10 cellular contexts compared by ENCODE assay signal in genomic region chr7:867406-868188, GRCh38. TPM values are rescaled to one million over a fixed set of nuclear protein-coding genes. Genes with fewer than 3 reads are reported as not detected.
DNase-seq lines count a peak whose midpoint lies in the region; TF ChIP-seq lines count a peak whose summit lies in the region.
"Had no signal": no experiment of that assay in that cellular context is flagged by ENCODE, and none has a peak within 500 bp of the region (broad histone marks: within the 10 kb centered on the region; RNA-seq: fewer than 3 reads in every experiment).

No MANE protein-coding gene starts in this region.

- POLR2A ChIA-PET in GM10248 (lab: Yijun Ruan, JAX), result no interaction called here

- H3K4me3 ChIP-seq in urinary bladder (ENCODE audit: low read depth, low read length), result no peak overlapping the region

- peaks cover 5% of the 10 kb centered on the region for H3K36me3 ChIP-seq in urinary bladder (ENCODE audit: insufficient read depth)

- peak overlapping the region; percentile 58 for H3K27ac ChIP-seq in urinary bladder (ENCODE audit: low read depth)

- peak; percentile 26 for DNase-seq in NCI-H2029 treated with DMSO at 0.1 percent for 48 hours (lab: John Stamatoyannopoulos, UW)
- DNase-seq in NCI-H2029 (lab: John Stamatoyannopoulos, UW), result no peak
- peak; percentile 36 for DNase-seq in epidermal melanocyte (ENCODE audit: insufficient read length, low spot score)
- peak; percentile 9 to 69 for DNase-seq in lung microvascular endothelial cell (ENCODE audit: low read depth in 2 of 2)
- no peak for DNase-seq in GM10248 (ENCODE audit: extremely low spot score)
- no peak for DNase-seq in NCI-H345 (lab: John Stamatoyannopoulos, UW)
- no peak for DNase-seq in T-helper 2 cell
- DNase-seq: 8988T; activated naive CD8-positive, alpha-beta T cell treated with anti-CD3 and anti-CD28 coated beads, Interleukin-2, amount 10 ng/mL, durations not matched to agents 7 days and 5 days had no signal

- CTCF ChIA-PET in GM10248 (lab: Yijun Ruan, JAX), result interaction anchor here (0.8 to 1.4 kb wide), 3 partner anchors 30 to 603 kb away, joined by 3 read pairs; no protein-coding TSS in a partner anchor

- TF ChIP-seq CTCF in GM10248 (IDR thresholded peaks at IDR 0.05; ENCODE audit: control extremely low read depth, extremely low read depth, low read depth, missing control alignments), result no peak

- 59% methylated on average over 22 of the region's 22 CpGs for WGBS in urinary bladder

- H3K4me1 ChIP-seq in urinary bladder (ENCODE audit: insufficient read depth), result no peaks in the 10 kb centered on the region

RNA-seq across cellular contexts. Expression of gene GET4, which starts 8.8 kb away (rescaled TPM):
- total RNA-seq in lung microvascular endothelial cell, result 34.2 and 38.3 TPM in 2 replicates
- 11.6 TPM for total RNA-seq in urinary bladder
- polyA plus RNA-seq in urinary bladder, result 42.4 TPM

RNA-seq across cellular contexts. Expression of gene SUN1, which starts 35.3 kb away (rescaled TPM):
- total RNA-seq in lung microvascular endothelial cell (73.0 and 94.8 TPM in 2 replicates), urinary bladder (238 TPM)
- 103 TPM for polyA plus RNA-seq in urinary bladder

Comparison
In these comparisons a context has a peak if more than half of its experiments do, and no peak if none do; other contexts are left out.
1. DNase-seq: peak in NCI-H2029 treated with DMSO at 0.1 percent for 48 hours (single experiment), epidermal melanocyte (single experiment) and lung microvascular endothelial cell (2 of 2); none in NCI-H2029 (single experiment), GM10248 (single experiment), NCI-H345 (single experiment) and T-helper 2 cell (0 of 5).